ENCODE assay signal across 2 cellular contexts in genomic region chr15:70742928-70743327, GRCh38.
TF ChIP-seq lines count a peak whose summit lies in the region.

No MANE protein-coding gene starts in this region.

TF ChIP-seq in HCT116, 20 proteins besides CTCF, POLR2A, EP300 and RAD21 (continued from another document):
- TF ChIP-seq MAX (IDR thresholded peaks at IDR 0.05) (no peak), ZBTB33 (IDR thresholded peaks at IDR 0.05; ENCODE audit: extremely low read depth, insufficient replicate concordance, low read length) (no peak), EZH2 (IDR thresholded peaks at IDR 0.05) (no peak), FOSL1 (IDR thresholded peaks at IDR 0.05; ENCODE audit: low read depth) (no peak)

TF ChIP-seq in SK-N-SH, 30 proteins besides CTCF, POLR2A, EP300 and RAD21 (continued from another document):
- TF ChIP-seq TEAD4 (IDR thresholded peaks at IDR 0.05; ENCODE audit: borderline replicate concordance, insufficient read depth) (no peak), CHD2 (IDR thresholded peaks at IDR 0.05; ENCODE audit: low read length, partially characterized antibody) (no peak), USF1 (IDR thresholded peaks at IDR 0.05; ENCODE audit: borderline replicate concordance, low read depth) (no peak), MAX (IDR thresholded peaks at IDR 0.05; ENCODE audit: low read depth) (peak; percentile 36; the same call in 1 of the 2 replicates), PBX3 (IDR thresholded peaks at IDR 0.05) (peak; percentile 45), USF2 (IDR thresholded peaks at IDR 0.05; ENCODE audit: borderline replicate concordance, low read depth, low read length) (no peak), REST (IDR thresholded peaks at IDR 0.05; ENCODE audit: low read depth, low read length) (no peak), FOSL2 (IDR thresholded peaks at IDR 0.05; ENCODE audit: borderline replicate concordance, low read depth) (no peak)
